ENCODE assay signal across 1 cellular context in genomic region chr1:23149110-23149509, GRCh38.
TF ChIP-seq lines count a peak whose summit lies in the region.

No MANE protein-coding gene starts in this region.

TF ChIP-seq in HepG2, 621 proteins besides CTCF, POLR2A, EP300 and RAD21 (continued from another document and continues in another):
- TF ChIP-seq, protein P1, sequence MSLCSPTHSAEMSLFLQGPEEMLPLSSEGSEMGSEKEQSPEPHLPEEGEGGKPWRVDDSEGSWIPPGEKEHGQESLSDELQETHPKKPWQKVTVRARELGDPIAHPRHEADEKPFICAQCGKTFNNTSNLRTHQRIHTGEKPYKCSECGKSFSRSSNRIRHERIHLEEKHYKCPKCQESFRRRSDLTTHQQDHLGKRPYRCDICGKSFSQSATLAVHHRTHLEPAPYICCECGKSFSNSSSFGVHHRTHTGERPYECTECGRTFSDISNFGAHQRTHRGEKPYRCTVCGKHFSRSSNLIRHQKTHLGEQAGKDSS (CRISPR knock-in tag; IDR thresholded peaks at IDR 0.05; ENCODE audit: borderline replicate concordance, low read depth): no peak
- TF ChIP-seq, protein P2, sequence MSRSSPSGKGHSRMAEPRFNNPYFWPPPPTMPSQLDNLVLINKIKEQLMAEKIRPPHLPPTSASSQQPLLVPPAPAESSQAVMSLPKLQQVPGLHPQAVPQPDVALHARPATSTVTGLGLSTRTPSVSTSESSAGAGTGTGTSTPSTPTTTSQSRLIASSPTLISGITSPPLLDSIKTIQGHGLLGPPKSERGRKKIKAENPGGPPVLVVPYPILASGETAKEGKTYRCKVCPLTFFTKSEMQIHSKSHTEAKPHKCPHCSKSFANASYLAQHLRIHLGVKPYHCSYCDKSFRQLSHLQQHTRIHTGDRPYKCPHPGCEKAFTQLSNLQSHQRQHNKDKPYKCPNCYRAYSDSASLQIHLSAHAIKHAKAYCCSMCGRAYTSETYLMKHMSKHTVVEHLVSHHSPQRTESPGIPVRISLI (CRISPR knock-in tag; IDR thresholded peaks at IDR 0.05; ENCODE audit: borderline replicate concordance): no peak
- TF ChIP-seq SPEN (CRISPR knock-in tag; IDR thresholded peaks at IDR 0.05; ENCODE audit: low read depth): no peak
- TF ChIP-seq ARNT2 (CRISPR knock-in tag; IDR thresholded peaks at IDR 0.05; ENCODE audit: low read depth): no peak
- no peak for TF ChIP-seq ATF4 (CRISPR knock-in tag; IDR thresholded peaks at IDR 0.05)
- TF ChIP-seq TRIM24 (CRISPR knock-in tag; IDR thresholded peaks at IDR 0.05): no peak
- TF ChIP-seq GZF1 (CRISPR knock-in tag; IDR thresholded peaks at IDR 0.05): no peak
- TF ChIP-seq ZNF766 (CRISPR knock-in tag; IDR thresholded peaks at IDR 0.05; ENCODE audit: borderline replicate concordance): no peak
- no peak for TF ChIP-seq STAG1 (CRISPR knock-in tag; IDR thresholded peaks at IDR 0.05)
- TF ChIP-seq AGO1 (IDR thresholded peaks at IDR 0.05; ENCODE audit: low read depth, low read length, poor library complexity, severe bottlenecking): no peak
- no peak for TF ChIP-seq ZNF484 (CRISPR knock-in tag; IDR thresholded peaks at IDR 0.05; ENCODE audit: borderline replicate concordance, low read depth)
- TF ChIP-seq MEIS2 (CRISPR knock-in tag; IDR thresholded peaks at IDR 0.05): no peak
- TF ChIP-seq MBNL3 (CRISPR knock-in tag; conservative IDR thresholded peaks at IDR 0.05): no peak
- TF ChIP-seq ZNF24 (IDR thresholded peaks at IDR 0.05): no peak
- TF ChIP-seq, protein P3, sequence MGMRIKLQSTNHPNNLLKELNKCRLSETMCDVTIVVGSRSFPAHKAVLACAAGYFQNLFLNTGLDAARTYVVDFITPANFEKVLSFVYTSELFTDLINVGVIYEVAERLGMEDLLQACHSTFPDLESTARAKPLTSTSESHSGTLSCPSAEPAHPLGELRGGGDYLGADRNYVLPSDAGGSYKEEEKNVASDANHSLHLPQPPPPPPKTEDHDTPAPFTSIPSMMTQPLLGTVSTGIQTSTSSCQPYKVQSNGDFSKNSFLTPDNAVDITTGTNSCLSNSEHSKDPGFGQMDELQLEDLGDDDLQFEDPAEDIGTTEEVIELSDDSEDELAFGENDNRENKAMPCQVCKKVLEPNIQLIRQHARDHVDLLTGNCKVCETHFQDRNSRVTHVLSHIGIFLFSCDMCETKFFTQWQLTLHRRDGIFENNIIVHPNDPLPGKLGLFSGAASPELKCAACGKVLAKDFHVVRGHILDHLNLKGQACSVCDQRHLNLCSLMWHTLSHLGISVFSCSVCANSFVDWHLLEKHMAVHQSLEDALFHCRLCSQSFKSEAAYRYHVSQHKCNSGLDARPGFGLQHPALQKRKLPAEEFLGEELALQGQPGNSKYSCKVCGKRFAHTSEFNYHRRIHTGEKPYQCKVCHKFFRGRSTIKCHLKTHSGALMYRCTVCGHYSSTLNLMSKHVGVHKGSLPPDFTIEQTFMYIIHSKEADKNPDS (CRISPR knock-in tag; IDR thresholded peaks at IDR 0.05): no peak
- TF ChIP-seq ZNF672 (CRISPR knock-in tag; IDR thresholded peaks at IDR 0.05): no peak
- no peak for TF ChIP-seq AKAP8 (CRISPR knock-in tag; IDR thresholded peaks at IDR 0.05)
- no peak for TF ChIP-seq ZNF432 (CRISPR knock-in tag; IDR thresholded peaks at IDR 0.05; ENCODE audit: borderline replicate concordance)
- TF ChIP-seq HNRNPK (IDR thresholded peaks at IDR 0.05; ENCODE audit: low read depth, low read length, poor library complexity, severe bottlenecking): no peak
- no peak for TF ChIP-seq GLI4 (CRISPR knock-in tag; IDR thresholded peaks at IDR 0.05; ENCODE audit: borderline replicate concordance)
- no peak for TF ChIP-seq KDM4B (CRISPR knock-in tag; IDR thresholded peaks at IDR 0.05)
- TF ChIP-seq PTBP1 (IDR thresholded peaks at IDR 0.05; ENCODE audit: low read depth, low read length, poor library complexity, severe bottlenecking): no peak
- no peak for TF ChIP-seq AGO2 (optimal IDR thresholded peaks at IDR 0.05; ENCODE audit: low read depth, low read length)
- TF ChIP-seq NR2F2 (IDR thresholded peaks at IDR 0.05; ENCODE audit: borderline replicate concordance, low read depth): no peak
- TF ChIP-seq, protein P4, sequence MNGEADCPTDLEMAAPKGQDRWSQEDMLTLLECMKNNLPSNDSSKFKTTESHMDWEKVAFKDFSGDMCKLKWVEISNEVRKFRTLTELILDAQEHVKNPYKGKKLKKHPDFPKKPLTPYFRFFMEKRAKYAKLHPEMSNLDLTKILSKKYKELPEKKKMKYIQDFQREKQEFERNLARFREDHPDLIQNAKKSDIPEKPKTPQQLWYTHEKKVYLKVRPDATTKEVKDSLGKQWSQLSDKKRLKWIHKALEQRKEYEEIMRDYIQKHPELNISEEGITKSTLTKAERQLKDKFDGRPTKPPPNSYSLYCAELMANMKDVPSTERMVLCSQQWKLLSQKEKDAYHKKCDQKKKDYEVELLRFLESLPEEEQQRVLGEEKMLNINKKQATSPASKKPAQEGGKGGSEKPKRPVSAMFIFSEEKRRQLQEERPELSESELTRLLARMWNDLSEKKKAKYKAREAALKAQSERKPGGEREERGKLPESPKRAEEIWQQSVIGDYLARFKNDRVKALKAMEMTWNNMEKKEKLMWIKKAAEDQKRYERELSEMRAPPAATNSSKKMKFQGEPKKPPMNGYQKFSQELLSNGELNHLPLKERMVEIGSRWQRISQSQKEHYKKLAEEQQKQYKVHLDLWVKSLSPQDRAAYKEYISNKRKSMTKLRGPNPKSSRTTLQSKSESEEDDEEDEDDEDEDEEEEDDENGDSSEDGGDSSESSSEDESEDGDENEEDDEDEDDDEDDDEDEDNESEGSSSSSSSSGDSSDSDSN (CRISPR knock-in tag; IDR thresholded peaks at IDR 0.05): no peak
- peak; percentile 29; the same call in 1 of the 2 replicates for TF ChIP-seq HMG20A (CRISPR knock-in tag; IDR thresholded peaks at IDR 0.05; ENCODE audit: borderline replicate concordance)
- no peak for TF ChIP-seq ZNF343 (CRISPR knock-in tag; IDR thresholded peaks at IDR 0.05)
- TF ChIP-seq, protein P5, sequence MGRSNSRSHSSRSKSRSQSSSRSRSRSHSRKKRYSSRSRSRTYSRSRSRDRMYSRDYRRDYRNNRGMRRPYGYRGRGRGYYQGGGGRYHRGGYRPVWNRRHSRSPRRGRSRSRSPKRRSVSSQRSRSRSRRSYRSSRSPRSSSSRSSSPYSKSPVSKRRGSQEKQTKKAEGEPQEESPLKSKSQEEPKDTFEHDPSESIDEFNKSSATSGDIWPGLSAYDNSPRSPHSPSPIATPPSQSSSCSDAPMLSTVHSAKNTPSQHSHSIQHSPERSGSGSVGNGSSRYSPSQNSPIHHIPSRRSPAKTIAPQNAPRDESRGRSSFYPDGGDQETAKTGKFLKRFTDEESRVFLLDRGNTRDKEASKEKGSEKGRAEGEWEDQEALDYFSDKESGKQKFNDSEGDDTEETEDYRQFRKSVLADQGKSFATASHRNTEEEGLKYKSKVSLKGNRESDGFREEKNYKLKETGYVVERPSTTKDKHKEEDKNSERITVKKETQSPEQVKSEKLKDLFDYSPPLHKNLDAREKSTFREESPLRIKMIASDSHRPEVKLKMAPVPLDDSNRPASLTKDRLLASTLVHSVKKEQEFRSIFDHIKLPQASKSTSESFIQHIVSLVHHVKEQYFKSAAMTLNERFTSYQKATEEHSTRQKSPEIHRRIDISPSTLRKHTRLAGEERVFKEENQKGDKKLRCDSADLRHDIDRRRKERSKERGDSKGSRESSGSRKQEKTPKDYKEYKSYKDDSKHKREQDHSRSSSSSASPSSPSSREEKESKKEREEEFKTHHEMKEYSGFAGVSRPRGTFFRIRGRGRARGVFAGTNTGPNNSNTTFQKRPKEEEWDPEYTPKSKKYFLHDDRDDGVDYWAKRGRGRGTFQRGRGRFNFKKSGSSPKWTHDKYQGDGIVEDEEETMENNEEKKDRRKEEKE (IDR thresholded peaks at IDR 0.05): no peak
- no peak for TF ChIP-seq CENPX (CRISPR knock-in tag; IDR thresholded peaks at IDR 0.05)
- no peak for TF ChIP-seq ZSCAN29 (CRISPR knock-in tag; conservative IDR thresholded peaks at IDR 0.05)
- TF ChIP-seq, protein P6, sequence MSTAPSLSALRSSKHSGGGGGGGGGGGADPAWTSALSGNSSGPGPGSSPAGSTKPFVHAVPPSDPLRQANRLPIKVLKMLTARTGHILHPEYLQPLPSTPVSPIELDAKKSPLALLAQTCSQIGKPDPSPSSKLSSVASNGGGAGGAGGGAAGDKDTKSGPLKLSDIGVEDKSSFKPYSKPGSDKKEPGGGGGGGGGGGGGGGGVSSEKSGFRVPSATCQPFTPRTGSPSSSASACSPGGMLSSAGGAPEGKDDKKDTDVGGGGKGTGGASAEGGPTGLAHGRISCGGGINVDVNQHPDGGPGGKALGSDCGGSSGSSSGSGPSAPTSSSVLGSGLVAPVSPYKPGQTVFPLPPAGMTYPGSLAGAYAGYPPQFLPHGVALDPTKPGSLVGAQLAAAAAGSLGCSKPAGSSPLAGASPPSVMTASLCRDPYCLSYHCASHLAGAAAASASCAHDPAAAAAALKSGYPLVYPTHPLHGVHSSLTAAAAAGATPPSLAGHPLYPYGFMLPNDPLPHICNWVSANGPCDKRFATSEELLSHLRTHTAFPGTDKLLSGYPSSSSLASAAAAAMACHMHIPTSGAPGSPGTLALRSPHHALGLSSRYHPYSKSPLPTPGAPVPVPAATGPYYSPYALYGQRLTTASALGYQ (CRISPR knock-in tag; IDR thresholded peaks at IDR 0.05): no peak
- no peak for TF ChIP-seq ZNF292 (CRISPR knock-in tag; IDR thresholded peaks at IDR 0.05; ENCODE audit: borderline replicate concordance, low read depth)
- TF ChIP-seq SALL1 (CRISPR knock-in tag; IDR thresholded peaks at IDR 0.05): peak; percentile 51; the same call in 1 of the 2 replicates
- no peak for TF ChIP-seq TBL1XR1 (IDR thresholded peaks at IDR 0.05; ENCODE audit: borderline replicate concordance, low read length, partially characterized antibody)
- TF ChIP-seq, protein P7, sequence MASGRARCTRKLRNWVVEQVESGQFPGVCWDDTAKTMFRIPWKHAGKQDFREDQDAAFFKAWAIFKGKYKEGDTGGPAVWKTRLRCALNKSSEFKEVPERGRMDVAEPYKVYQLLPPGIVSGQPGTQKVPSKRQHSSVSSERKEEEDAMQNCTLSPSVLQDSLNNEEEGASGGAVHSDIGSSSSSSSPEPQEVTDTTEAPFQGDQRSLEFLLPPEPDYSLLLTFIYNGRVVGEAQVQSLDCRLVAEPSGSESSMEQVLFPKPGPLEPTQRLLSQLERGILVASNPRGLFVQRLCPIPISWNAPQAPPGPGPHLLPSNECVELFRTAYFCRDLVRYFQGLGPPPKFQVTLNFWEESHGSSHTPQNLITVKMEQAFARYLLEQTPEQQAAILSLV (CRISPR knock-in tag; IDR thresholded peaks at IDR 0.05; ENCODE audit: borderline replicate concordance): no peak
- no peak for TF ChIP-seq TBP (CRISPR knock-in tag; IDR thresholded peaks at IDR 0.05)
- peak; percentile 68; the same call in 1 of the 2 replicates for TF ChIP-seq HNRNPUL1 (IDR thresholded peaks at IDR 0.05; ENCODE audit: low read depth, low read length)
- no peak for TF ChIP-seq IRF1 (CRISPR knock-in tag; IDR thresholded peaks at IDR 0.05; ENCODE audit: low read depth)
- TF ChIP-seq ZBTB38 (CRISPR knock-in tag; IDR thresholded peaks at IDR 0.05): no peak
- TF ChIP-seq ZFP37 (CRISPR knock-in tag; IDR thresholded peaks at IDR 0.05; ENCODE audit: borderline replicate concordance): no peak
- no peak for TF ChIP-seq ZC3H13 (CRISPR knock-in tag; IDR thresholded peaks at IDR 0.05)
- no peak for TF ChIP-seq ZNF354B (CRISPR knock-in tag; IDR thresholded peaks at IDR 0.05)
- no peak for TF ChIP-seq SMAD3 (CRISPR knock-in tag; IDR thresholded peaks at IDR 0.05)
- no peak for TF ChIP-seq ZNF468 (CRISPR knock-in tag; IDR thresholded peaks at IDR 0.05)
- TF ChIP-seq ELF1 (CRISPR knock-in tag; IDR thresholded peaks at IDR 0.05): peak; percentile 57; the same call in 1 of the 2 replicates
- no peak for TF ChIP-seq ZNF790 (CRISPR knock-in tag; IDR thresholded peaks at IDR 0.05; ENCODE audit: borderline replicate concordance)
- TF ChIP-seq, protein P8, sequence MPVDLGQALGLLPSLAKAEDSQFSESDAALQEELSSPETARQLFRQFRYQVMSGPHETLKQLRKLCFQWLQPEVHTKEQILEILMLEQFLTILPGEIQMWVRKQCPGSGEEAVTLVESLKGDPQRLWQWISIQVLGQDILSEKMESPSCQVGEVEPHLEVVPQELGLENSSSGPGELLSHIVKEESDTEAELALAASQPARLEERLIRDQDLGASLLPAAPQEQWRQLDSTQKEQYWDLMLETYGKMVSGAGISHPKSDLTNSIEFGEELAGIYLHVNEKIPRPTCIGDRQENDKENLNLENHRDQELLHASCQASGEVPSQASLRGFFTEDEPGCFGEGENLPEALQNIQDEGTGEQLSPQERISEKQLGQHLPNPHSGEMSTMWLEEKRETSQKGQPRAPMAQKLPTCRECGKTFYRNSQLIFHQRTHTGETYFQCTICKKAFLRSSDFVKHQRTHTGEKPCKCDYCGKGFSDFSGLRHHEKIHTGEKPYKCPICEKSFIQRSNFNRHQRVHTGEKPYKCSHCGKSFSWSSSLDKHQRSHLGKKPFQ (CRISPR knock-in tag; IDR thresholded peaks at IDR 0.05; ENCODE audit: insufficient replicate concordance): no peak
- TF ChIP-seq MEF2D (CRISPR knock-in tag; IDR thresholded peaks at IDR 0.05): 0 out of 2 replicates have a peak, but pooled peaks have one; percentile 43
- no peak for TF ChIP-seq NR3C1 (CRISPR knock-in tag; IDR thresholded peaks at IDR 0.05)
- no peak for TF ChIP-seq KLF9 (CRISPR knock-in tag; IDR thresholded peaks at IDR 0.05; ENCODE audit: low read depth)
